1 cellular context compared by ENCODE assay signal in the genomic region with DNA sequence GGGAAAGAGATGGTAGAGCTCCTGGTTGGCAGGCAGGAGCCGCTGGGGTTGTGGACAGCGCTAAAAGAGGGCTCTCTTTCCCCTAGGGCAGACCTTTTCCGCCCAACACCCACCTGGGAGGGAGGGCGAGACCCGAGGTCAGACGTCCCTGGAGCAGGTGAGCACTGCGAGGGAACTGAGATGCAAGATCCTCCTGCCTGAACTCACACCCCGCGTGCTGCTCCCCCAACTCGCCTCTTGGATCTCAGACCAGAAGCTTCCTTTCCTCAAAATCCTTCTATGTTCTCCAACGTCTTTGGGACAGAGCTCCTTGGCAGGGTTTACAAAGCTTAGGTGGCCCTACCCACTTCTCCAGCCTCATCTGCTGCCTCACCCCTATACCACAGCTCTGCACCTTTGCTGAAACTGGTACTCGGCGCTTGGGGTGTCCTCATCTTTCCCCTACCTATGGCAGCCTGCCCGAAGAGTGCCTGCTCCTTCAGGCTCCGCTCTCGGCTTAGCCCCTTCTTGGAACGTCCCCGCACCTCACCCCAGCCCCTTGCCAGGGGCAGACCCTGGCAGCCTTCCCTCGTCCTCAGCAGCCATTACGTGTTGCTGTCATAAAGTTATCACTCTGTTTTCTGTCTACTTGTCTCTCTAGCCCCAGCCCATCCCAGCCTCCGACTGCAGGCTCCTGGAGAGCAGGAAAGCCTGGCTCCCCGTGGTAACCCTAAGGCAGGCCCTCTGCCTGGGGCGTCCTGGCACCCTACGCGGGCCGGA.
TF ChIP-seq lines count a peak whose summit lies in the region.

No MANE protein-coding gene starts in this region.

TF ChIP-seq in SK-N-SH treated with all-trans-retinoic acid at 6 μM for 48 hours, 23 proteins besides CTCF, POLR2A, EP300 and RAD21 (continued from another document):
- TF ChIP-seq, protein P1, sequence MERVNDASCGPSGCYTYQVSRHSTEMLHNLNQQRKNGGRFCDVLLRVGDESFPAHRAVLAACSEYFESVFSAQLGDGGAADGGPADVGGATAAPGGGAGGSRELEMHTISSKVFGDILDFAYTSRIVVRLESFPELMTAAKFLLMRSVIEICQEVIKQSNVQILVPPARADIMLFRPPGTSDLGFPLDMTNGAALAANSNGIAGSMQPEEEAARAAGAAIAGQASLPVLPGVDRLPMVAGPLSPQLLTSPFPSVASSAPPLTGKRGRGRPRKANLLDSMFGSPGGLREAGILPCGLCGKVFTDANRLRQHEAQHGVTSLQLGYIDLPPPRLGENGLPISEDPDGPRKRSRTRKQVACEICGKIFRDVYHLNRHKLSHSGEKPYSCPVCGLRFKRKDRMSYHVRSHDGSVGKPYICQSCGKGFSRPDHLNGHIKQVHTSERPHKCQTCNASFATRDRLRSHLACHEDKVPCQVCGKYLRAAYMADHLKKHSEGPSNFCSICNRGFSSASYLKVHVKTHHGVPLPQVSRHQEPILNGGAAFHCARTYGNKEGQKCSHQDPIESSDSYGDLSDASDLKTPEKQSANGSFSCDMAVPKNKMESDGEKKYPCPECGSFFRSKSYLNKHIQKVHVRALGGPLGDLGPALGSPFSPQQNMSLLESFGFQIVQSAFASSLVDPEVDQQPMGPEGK (CRISPR knock-in tag; IDR thresholded peaks at IDR 0.05; ENCODE audit: borderline replicate concordance) = no peak
- TF ChIP-seq BACH2 (CRISPR knock-in tag; IDR thresholded peaks at IDR 0.05; ENCODE audit: borderline replicate concordance) = no peak
- TF ChIP-seq ARNTL (CRISPR knock-in tag; IDR thresholded peaks at IDR 0.05; ENCODE audit: borderline replicate concordance, low read depth) = no peak
- TF ChIP-seq GLIS3 (CRISPR knock-in tag; IDR thresholded peaks at IDR 0.05) = no peak
- no peak for TF ChIP-seq ESRRG (CRISPR knock-in tag; IDR thresholded peaks at IDR 0.05)
- TF ChIP-seq ZNF70 (CRISPR knock-in tag; IDR thresholded peaks at IDR 0.05) = no peak
- TF ChIP-seq, protein P2, sequence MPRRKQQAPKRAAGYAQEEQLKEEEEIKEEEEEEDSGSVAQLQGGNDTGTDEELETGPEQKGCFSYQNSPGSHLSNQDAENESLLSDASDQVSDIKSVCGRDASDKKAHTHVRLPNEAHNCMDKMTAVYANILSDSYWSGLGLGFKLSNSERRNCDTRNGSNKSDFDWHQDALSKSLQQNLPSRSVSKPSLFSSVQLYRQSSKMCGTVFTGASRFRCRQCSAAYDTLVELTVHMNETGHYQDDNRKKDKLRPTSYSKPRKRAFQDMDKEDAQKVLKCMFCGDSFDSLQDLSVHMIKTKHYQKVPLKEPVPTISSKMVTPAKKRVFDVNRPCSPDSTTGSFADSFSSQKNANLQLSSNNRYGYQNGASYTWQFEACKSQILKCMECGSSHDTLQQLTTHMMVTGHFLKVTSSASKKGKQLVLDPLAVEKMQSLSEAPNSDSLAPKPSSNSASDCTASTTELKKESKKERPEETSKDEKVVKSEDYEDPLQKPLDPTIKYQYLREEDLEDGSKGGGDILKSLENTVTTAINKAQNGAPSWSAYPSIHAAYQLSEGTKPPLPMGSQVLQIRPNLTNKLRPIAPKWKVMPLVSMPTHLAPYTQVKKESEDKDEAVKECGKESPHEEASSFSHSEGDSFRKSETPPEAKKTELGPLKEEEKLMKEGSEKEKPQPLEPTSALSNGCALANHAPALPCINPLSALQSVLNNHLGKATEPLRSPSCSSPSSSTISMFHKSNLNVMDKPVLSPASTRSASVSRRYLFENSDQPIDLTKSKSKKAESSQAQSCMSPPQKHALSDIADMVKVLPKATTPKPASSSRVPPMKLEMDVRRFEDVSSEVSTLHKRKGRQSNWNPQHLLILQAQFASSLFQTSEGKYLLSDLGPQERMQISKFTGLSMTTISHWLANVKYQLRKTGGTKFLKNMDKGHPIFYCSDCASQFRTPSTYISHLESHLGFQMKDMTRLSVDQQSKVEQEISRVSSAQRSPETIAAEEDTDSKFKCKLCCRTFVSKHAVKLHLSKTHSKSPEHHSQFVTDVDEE (CRISPR knock-in tag; IDR thresholded peaks at IDR 0.05) = no peak
- no peak for TF ChIP-seq TCF4 (CRISPR knock-in tag; IDR thresholded peaks at IDR 0.05; ENCODE audit: borderline replicate concordance)
